ENCODE assay signal across 8 cellular contexts in the genomic region with DNA sequence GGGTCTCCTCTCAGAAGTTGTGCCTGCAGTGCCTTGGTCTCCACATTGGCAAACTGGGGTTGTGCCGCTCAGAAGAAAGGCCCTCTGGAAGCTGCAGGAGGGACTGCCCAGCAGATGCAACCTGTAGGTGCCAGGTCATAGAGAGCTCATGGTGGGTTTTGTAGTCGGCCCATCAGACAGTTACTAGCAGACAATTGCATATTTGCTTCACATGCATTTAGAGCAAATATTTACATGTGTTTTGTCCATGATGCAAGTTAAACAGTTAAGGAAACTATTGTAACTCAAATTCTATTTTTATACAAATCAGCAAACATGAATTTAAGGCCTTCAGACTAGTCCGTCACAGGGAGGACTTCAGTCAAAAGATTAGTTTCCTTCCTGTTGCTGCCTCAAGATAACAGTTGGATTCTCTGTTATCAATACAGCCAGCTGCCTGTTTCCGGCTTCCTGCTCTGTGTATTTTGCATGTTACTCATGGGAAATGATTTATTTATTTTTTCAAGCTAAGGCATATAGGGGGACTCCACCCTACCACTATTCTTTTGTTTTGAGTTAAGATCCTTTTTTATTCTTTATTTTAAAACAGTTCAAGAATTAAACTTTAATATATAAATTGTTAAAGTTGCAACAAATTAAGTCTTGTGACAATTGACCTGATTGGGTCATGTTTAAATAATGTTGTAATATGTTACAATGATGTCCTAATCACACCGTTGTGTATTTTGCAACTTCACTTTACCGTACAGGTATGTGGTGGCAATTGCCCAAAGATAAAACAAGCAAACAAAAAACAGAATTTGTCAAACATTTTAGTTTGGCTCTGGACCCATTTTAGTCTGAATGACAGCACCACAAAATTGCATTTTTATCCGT.
DNase-seq lines count a peak whose midpoint lies in the region; ATAC-seq and TF ChIP-seq lines count a peak whose summit lies in the region.

No MANE protein-coding gene starts in this region.

- peaks cover 18% of the 10 kb centered on the region for H4K20me1 ChIP-seq in PC-9 (ENCODE audit: insufficient read depth)
- H4K20me1 ChIP-seq in fibroblast of lung (ENCODE audit: control insufficient read depth, extremely low read depth, insufficient read depth, low read length): no peaks in the 10 kb centered on the region

- no peaks in the 10 kb centered on the region for H3K9me3 Mint-ChIP-seq in stimulated activated effector memory CD8-positive, alpha-beta T cell treated with anti-CD3 and anti-CD28 coated beads, Interleukin-12 subunit alpha, Interleukin-12 subunit beta, amount 100 ng/mL, for 72 hours

- H3K4me3 Mint-ChIP-seq in stimulated activated effector memory CD8-positive, alpha-beta T cell treated with anti-CD3 and anti-CD28 coated beads, Interleukin-12 subunit alpha, Interleukin-12 subunit beta, amount 100 ng/mL, for 72 hours: peak overlapping the region; percentile 41

- H3K36me3 ChIP-seq in PC-9 (ENCODE audit: low read depth): peaks cover 4% of the 10 kb centered on the region; the same call in 1 of the 2 replicates
- H3K36me3 ChIP-seq in fibroblast of lung (ENCODE audit: control insufficient read depth, insufficient read depth, low read length): no peaks in the 10 kb centered on the region

- CTCF ChIA-PET in PC-9 (lab: Charles Lee): no interaction called here

- peaks cover 20% of the 10 kb centered on the region for H3F3A ChIP-seq in PC-9 (ENCODE audit: insufficient read depth, low read depth)

- peak overlapping the region; percentile 46 for H3K4me2 ChIP-seq in PC-9
- H3K4me2 ChIP-seq in fibroblast of lung (ENCODE audit: extremely low read depth, insufficient read depth, low read length): no peak overlapping the region

- no peaks in the 10 kb centered on the region for H3K9me2 ChIP-seq in PC-9 (ENCODE audit: insufficient read depth)

- no peak overlapping the region for H3K4me3 ChIP-seq in PC-9
- H3K4me3 ChIP-seq in fibroblast of lung (replicated peaks in 1 of 4; ENCODE audit: control extremely low read depth in 1 of 4, insufficient read depth in 1 of 4, low read depth in 3 of 4, low read length in 4 of 4): no peak overlapping the region

- ATAC-seq in GM21576 (IDR thresholded peaks at IDR 0.05; ENCODE audit: unreplicated experiment): peak; percentile 46
- peak; percentile 73 for ATAC-seq in stimulated activated effector memory CD8-positive, alpha-beta T cell treated with anti-CD3 and anti-CD28 coated beads, Interleukin-12 subunit alpha, Interleukin-12 subunit beta, amount 100 ng/mL, for 72 hours
- ATAC-seq in GM19035 (IDR thresholded peaks at IDR 0.05; ENCODE audit: unreplicated experiment): no peak

- H3K27ac ChIP-seq in PC-9: peak overlapping the region; percentile 44
- H3K27ac ChIP-seq in fibroblast of lung (ENCODE audit: insufficient read depth, low read length): no peak overlapping the region

- H3K9me3 ChIP-seq in PC-9 (ENCODE audit: insufficient read depth, low read depth): no peaks in the 10 kb centered on the region
- no peaks in the 10 kb centered on the region for H3K9me3 ChIP-seq in fibroblast of lung (ENCODE audit: control insufficient read depth, insufficient read depth, low read depth, low read length)

- intact Hi-C loops in PC-9 (cut with micrococcal nuclease; ENCODE audit: unreplicated experiment): no loop called here

- H3K27ac Mint-ChIP-seq in stimulated activated effector memory CD8-positive, alpha-beta T cell treated with anti-CD3 and anti-CD28 coated beads, Interleukin-12 subunit alpha, Interleukin-12 subunit beta, amount 100 ng/mL, for 72 hours: peak overlapping the region; percentile 56

- DNase-seq in COLO829 (ENCODE audit: low spot score) (peak; percentile 74), PC-9 (peak in 1 of 2 experiments; percentile 69), fibroblast of lung (ENCODE audit: low read depth in 2 of 2) (peak; percentile 30 to 45), GM10266 (ENCODE audit: extremely low spot score) (no peak), DMS114 treated with DMSO at 0.1 percent for 48 hours (lab: John Stamatoyannopoulos, UW; ENCODE audit: unreplicated experiment) (no peak)
- DNase-seq in stimulated activated effector memory CD8-positive, alpha-beta T cell treated with anti-CD3 and anti-CD28 coated beads, Interleukin-12 subunit alpha, Interleukin-12 subunit beta, amount 100 ng/mL, for 72 hours (ENCODE audit: low spot score in 2 of 2): no peak

- no peaks in the 10 kb centered on the region for H3K36me3 Mint-ChIP-seq in stimulated activated effector memory CD8-positive, alpha-beta T cell treated with anti-CD3 and anti-CD28 coated beads, Interleukin-12 subunit alpha, Interleukin-12 subunit beta, amount 100 ng/mL, for 72 hours

- H3K79me2 ChIP-seq in PC-9 (ENCODE audit: low read depth): peaks cover 99% of the 10 kb centered on the region
- H3K79me2 ChIP-seq in fibroblast of lung (ENCODE audit: control insufficient read depth, insufficient read depth, low read length): peaks cover 71% of the 10 kb centered on the region

- H3K27me3 ChIP-seq in PC-9 (ENCODE audit: insufficient read depth, low read depth) (no peaks in the 10 kb centered on the region), fibroblast of lung (ENCODE audit: control insufficient read depth, insufficient read depth, low read length) (no peaks in the 10 kb centered on the region)

- BruUV-seq in PC-9 (replicated peaks; lab: Mats Ljungman, UMichigan): no TSS peak

- H3K9ac ChIP-seq in fibroblast of lung (ENCODE audit: insufficient read depth, low read length): no peak overlapping the region

- peaks cover 33% of the 10 kb centered on the region for H3K4me1 ChIP-seq in PC-9 (replicated peaks; ENCODE audit: insufficient read depth)
- H3K4me1 ChIP-seq in fibroblast of lung (ENCODE audit: control insufficient read depth, extremely low read depth, insufficient read depth, low read length): peaks cover 2% of the 10 kb centered on the region

- H2AFZ ChIP-seq in PC-9 (no peak overlapping the region), fibroblast of lung (ENCODE audit: low read length) (no peak overlapping the region)

- TF ChIP-seq CTCF in PC-9 (conservative IDR thresholded peaks at IDR 0.05) (no peak), fibroblast of lung (conservative IDR thresholded peaks at IDR 0.05 in 1 of 2, IDR thresholded peaks at IDR 0.05 in 1 of 2; ENCODE audit: low read depth in 1 of 2, low read length in 2 of 2) (no peak), GM10266 (IDR thresholded peaks at IDR 0.05; ENCODE audit: control insufficient read depth, insufficient read depth, low read depth, missing control alignments) (no peak)

- H3K4me1 Mint-ChIP-seq in stimulated activated effector memory CD8-positive, alpha-beta T cell treated with anti-CD3 and anti-CD28 coated beads, Interleukin-12 subunit alpha, Interleukin-12 subunit beta, amount 100 ng/mL, for 72 hours: peaks cover 67% of the 10 kb centered on the region

- POLR2A ChIA-PET in PC-9 (lab: Charles Lee; ENCODE audit: unreplicated experiment): no interaction called here

Comparison
In these comparisons a context has a peak if more than half of its experiments do, and no peak if none do; other contexts are left out.
1. DNase-seq: peak in COLO829 (single experiment) and fibroblast of lung (2 of 2); none in stimulated activated effector memory CD8-positive, alpha-beta T cell treated with anti-CD3 and anti-CD28 coated beads, Interleukin-12 subunit alpha, Interleukin-12 subunit beta, amount 100 ng/mL, for 72 hours (0 of 2), GM10266 (single experiment) and DMS114 treated with DMSO at 0.1 percent for 48 hours (single experiment).